Comparison of ENCODE assay signal across 8 cellular contexts in the genomic region with DNA sequence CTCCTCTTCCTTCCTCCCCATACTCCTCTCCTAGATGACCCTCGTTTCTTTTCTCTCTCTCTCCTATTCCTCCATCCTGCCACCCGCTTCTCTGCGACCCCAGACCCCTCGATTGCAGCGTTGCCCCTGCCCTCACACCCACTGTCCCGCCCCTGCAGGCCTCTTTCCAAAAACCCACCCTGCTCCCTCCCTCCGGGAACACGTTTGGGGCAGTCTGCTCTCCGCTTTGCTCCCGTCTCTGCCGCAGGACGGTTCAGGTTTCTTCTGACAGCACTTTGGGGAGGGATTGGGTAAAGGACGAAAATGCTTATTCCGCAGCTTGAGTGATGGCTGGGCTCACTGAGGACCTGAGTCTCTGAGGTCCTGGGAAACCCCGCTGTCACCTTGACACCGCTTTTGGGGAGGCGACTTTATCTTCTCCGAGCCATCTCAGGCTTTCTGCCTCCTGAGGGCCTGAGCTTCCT. TPM values are rescaled to one million over a fixed set of nuclear protein-coding genes. Genes with fewer than 3 reads are reported as not detected.
DNase-seq lines count a peak whose midpoint lies in the region; ATAC-seq and TF ChIP-seq lines count a peak whose summit lies in the region.

No MANE protein-coding gene starts in this region.

- no peaks in the 10 kb centered on the region for H3K36me3 ChIP-seq in SK-N-SH (replicated peaks in 1 of 2; ENCODE audit: control insufficient read depth in 1 of 2, insufficient read depth in 2 of 2, low read length in 1 of 2)

- 2% methylated on average over 16 of the region's 18 CpGs for WGBS in SK-N-SH (ENCODE audit: low lambda C conversion rate)

- peak overlapping the region; percentile 96; the same call in 1 of the 2 replicates for H2AFZ ChIP-seq in SK-N-SH (ENCODE audit: low read depth)

- TF ChIP-seq EP300 in SK-N-SH (IDR thresholded peaks at IDR 0.05; ENCODE audit: borderline replicate concordance in 1 of 2, low read depth in 1 of 2, low read length in 1 of 2), result no peak

- H3K4me1 ChIP-seq in SK-N-SH (ENCODE audit: control insufficient read depth in 1 of 2, insufficient read depth in 2 of 2, low read depth in 1 of 2, low read length in 1 of 2), result peaks cover 2 to 4% of the 10 kb centered on the region in 2 experiments; a peak in 2 of 4 replicates

- peaks cover 11% of the 10 kb centered on the region for H3F3A ChIP-seq in SK-N-SH (replicated peaks; ENCODE audit: insufficient read depth)

- H3K9ac ChIP-seq in SK-N-SH, result peak overlapping the region; percentile 94

- ATAC-seq in HG02571 (IDR thresholded peaks at IDR 0.05; ENCODE audit: unreplicated experiment), result peak; percentile 29

- POLR2A ChIA-PET in SK-N-SH (lab: Yijun Ruan, JAX), result no interaction called here

- peaks cover 55% of the 10 kb centered on the region for H3K79me2 ChIP-seq in SK-N-SH (ENCODE audit: insufficient read depth)

- TF ChIP-seq CTCF in GM12864 (IDR thresholded peaks at IDR 0.05; ENCODE audit: low read depth, low read length, missing control alignments), result no peak
- TF ChIP-seq CTCF in SK-N-SH (IDR thresholded peaks at IDR 0.05), result no peak
- no peak for TF ChIP-seq CTCF in cardiac fibroblast (IDR thresholded peaks at IDR 0.05; ENCODE audit: low read depth, low read length)

- no peaks in the 10 kb centered on the region for H3K9me3 ChIP-seq in SK-N-SH

- H3K27me3 ChIP-seq in SK-N-SH (ENCODE audit: insufficient read depth), result no peaks in the 10 kb centered on the region
- H3K27me3 ChIP-seq in layer of hippocampus (ENCODE audit: control insufficient read depth, insufficient read depth, low read length), result no peaks in the 10 kb centered on the region

- CTCF ChIA-PET in SK-N-SH (lab: Yijun Ruan, JAX), result interaction anchor here (1.6 kb wide), 1 partner anchor 31 kb away, joined by 4 read pairs; no protein-coding TSS in a partner anchor

- DNase-seq in GM12864 (ENCODE audit: low read depth) (no peak), SK-N-SH (peak; percentile 51), cardiac fibroblast (ENCODE audit: low read depth in 2 of 2) (peak; percentile 26 to 29), midbrain (lab: John Stamatoyannopoulos, UW) (no peak), NCI-H2196 (lab: John Stamatoyannopoulos, UW; ENCODE audit: unreplicated experiment) (no peak)
- DNase-seq in stimulated activated CD8-positive, alpha-beta memory T cell treated with anti-CD3 and anti-CD28 coated beads, Interleukin-4, amount 100 ng/mL, for 24 hours (ENCODE audit: low read depth), result peak; percentile 24

- no peaks in the 10 kb centered on the region for H3K9me2 ChIP-seq in SK-N-SH

- H3K27ac ChIP-seq in SK-N-SH (ENCODE audit: low read depth in 2 of 2, low read length in 1 of 2) (peak overlapping the region; percentile 67 to 76), layer of hippocampus (ENCODE audit: low read depth, low read length) (peak overlapping the region; percentile 80)

- peaks cover 16% of the 10 kb centered on the region; the same call in 1 of the 2 replicates for H4K20me1 ChIP-seq in SK-N-SH (ENCODE audit: insufficient read depth)

- H3K4me2 ChIP-seq in SK-N-SH, result peak overlapping the region; percentile 98

- H3K4me3 ChIP-seq in GM12864 (ENCODE audit: low read depth, low read length) (peak overlapping the region; percentile 69), SK-N-SH (ENCODE audit: low read depth in 2 of 2, low read length in 1 of 2) (peak overlapping the region; percentile 76 to 98), cardiac fibroblast (replicated peaks in 1 of 2; ENCODE audit: low read depth in 2 of 2, low read length in 2 of 2) (peak overlapping the region; percentile 88 to 94)

- no peak for TF ChIP-seq RAD21 in SK-N-SH (IDR thresholded peaks at IDR 0.05; ENCODE audit: low read length)

TF ChIP-seq in SK-N-SH, 30 proteins besides CTCF, POLR2A, EP300 and RAD21:
- TF ChIP-seq, protein P1, sequence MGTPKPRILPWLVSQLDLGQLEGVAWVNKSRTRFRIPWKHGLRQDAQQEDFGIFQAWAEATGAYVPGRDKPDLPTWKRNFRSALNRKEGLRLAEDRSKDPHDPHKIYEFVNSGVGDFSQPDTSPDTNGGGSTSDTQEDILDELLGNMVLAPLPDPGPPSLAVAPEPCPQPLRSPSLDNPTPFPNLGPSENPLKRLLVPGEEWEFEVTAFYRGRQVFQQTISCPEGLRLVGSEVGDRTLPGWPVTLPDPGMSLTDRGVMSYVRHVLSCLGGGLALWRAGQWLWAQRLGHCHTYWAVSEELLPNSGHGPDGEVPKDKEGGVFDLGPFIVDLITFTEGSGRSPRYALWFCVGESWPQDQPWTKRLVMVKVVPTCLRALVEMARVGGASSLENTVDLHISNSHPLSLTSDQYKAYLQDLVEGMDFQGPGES (IDR thresholded peaks at IDR 0.05; ENCODE audit: low read depth, low read length), result no peak
- 0 out of 2 replicates have a peak, but pooled peaks have one; percentile 6 for TF ChIP-seq RCOR1 (IDR thresholded peaks at IDR 0.05; ENCODE audit: low read length)
- TF ChIP-seq POLR2AphosphoS5 (IDR thresholded peaks at IDR 0.05; ENCODE audit: low read depth, low read length), result no peak

RNA-seq across cellular contexts. Expression of a gene that starts 0.7 kb away (rescaled TPM):
- 18.8 and 27.9 TPM in 2 replicates for polyA plus RNA-seq in SK-N-SH (2012; rRNA removed)
- polyA plus RNA-seq in SK-N-SH (2012; cell fraction: cytosol; rRNA removed), result 22.2 and 27.7 TPM in 2 replicates
- 15.3 and 16.2 TPM in 2 replicates for polyA plus RNA-seq in SK-N-SH (2012; cell fraction: nucleus; rRNA removed)

RNA-seq across cellular contexts. Expression of a gene that starts 7.8 kb away (rescaled TPM):
- 10.3 TPM in 2 replicates for polyA plus RNA-seq in SK-N-SH (2012; rRNA removed)
- 8.8 and 9.0 TPM in 2 replicates for polyA plus RNA-seq in SK-N-SH (2012; cell fraction: cytosol; rRNA removed)
- 25.3 and 33.2 TPM in 2 replicates for polyA plus RNA-seq in SK-N-SH (2012; cell fraction: nucleus; rRNA removed)

Comparison
In these comparisons a context has a peak if more than half of its experiments do, and no peak if none do; other contexts are left out.
1. DNase-seq: peak in SK-N-SH (single experiment), cardiac fibroblast (2 of 2) and stimulated activated CD8-positive, alpha-beta memory T cell treated with anti-CD3 and anti-CD28 coated beads, Interleukin-4, amount 100 ng/mL, for 24 hours (single experiment); none in GM12864 (single experiment), midbrain (single experiment) and NCI-H2196 (single experiment).
2. Peak in every context shown above with its lines, with median percentiles within 50 percentile points of each other: H3K4me3 ChIP-seq.